ENCODE assay signal across 1 cellular context in the genomic region with DNA sequence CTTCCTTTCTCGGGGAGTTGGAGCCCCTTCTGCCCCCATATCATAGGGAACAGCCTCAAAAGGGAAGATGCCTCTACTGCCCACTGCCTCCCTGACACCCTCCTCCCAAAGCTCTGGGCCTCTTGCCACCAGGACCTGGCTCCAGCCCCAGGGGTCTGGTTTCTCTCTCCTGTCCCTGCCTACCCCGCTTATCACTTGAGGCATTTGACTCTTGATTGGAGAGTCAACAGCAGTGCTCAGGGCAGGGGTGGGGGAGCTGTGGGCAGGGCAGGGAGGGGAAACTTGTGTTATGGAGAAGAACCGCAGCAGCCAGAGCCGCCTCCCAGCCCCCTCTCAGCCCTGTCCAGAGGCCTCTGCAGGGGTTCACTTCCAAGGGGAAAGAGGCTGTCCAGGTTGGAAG.
TF ChIP-seq lines count a peak whose summit lies in the region.

No MANE protein-coding gene starts in this region.

TF ChIP-seq in SK-N-SH, 30 proteins besides CTCF, POLR2A, EP300 and RAD21:
- TF ChIP-seq TCF12 (IDR thresholded peaks at IDR 0.05): peak; percentile 6; the same call in 1 of the 2 replicates
- no peak for TF ChIP-seq TEAD4 (IDR thresholded peaks at IDR 0.05; ENCODE audit: borderline replicate concordance, insufficient read depth)
